19 cellular contexts compared by ENCODE assay signal in genomic region chr15:51405646-51406194, GRCh38.
DNase-seq lines count a peak whose midpoint lies in the region; ATAC-seq, FAIRE-seq and TF ChIP-seq lines count a peak whose summit lies in the region.
"Had no signal": no experiment of that assay in that cellular context is flagged by ENCODE, and none has a peak within 500 bp of the region (broad histone marks: within the 10 kb centered on the region; RNA-seq: fewer than 3 reads in every experiment).

No MANE protein-coding gene starts in this region.

- no peak overlapping the region for H3K56ac ChIP-seq in H9 (ENCODE audit: insufficient read length, low read depth, low read length)

- no peak overlapping the region for H3K27ac Mint-ChIP-seq in H9
- no peak overlapping the region for H3K27ac Mint-ChIP-seq in osteocyte (ENCODE audit: unreplicated experiment)

- H4K8ac ChIP-seq in H9 (replicated peaks; ENCODE audit: insufficient read length, low read depth, low read length) = no peak overlapping the region

- DNase-seq in H9 (peak; percentile 7), K562 (ENCODE audit: extremely low read depth in 1 of 4, low spot score in 3 of 4) (no peak), fibroblast of lung (ENCODE audit: low read depth in 2 of 2) (peak; percentile 10 to 30), osteocyte (ENCODE audit: extremely low spot score, unreplicated experiment) (peak; percentile 25), SK-N-DZ (ENCODE audit: low spot score) (no peak), iPS-NIHi11 (ENCODE audit: low spot score) (no peak)
- DNase-seq: ACHN, AML-193, Caco-2, EL, NCI-H1436, NCI-H2029 treated with DMSO at 0.1 percent for 48 hours, NCI-H774, Peyer's patch, SK-N-SH had no signal

- H2BK12ac ChIP-seq in H9 (ENCODE audit: insufficient read length, low read depth, low read length) = no peak overlapping the region

- CTCF ChIA-PET in K562 (lab: Yijun Ruan, JAX; ENCODE audit: low intra/inter-chr PET ratio) = no interaction called here

- no peaks in the 10 kb centered on the region for H3K79me1 ChIP-seq in H9 (ENCODE audit: insufficient read depth, low read depth, low read length, poor library complexity, severe bottlenecking)

- H3K4me2 ChIP-seq in H9 (ENCODE audit: insufficient read depth, insufficient read length, low read length) = no peak overlapping the region
- no peak overlapping the region for H3K4me2 ChIP-seq in K562 (ENCODE audit: insufficient read depth, low read length)
- H3K4me2 ChIP-seq in fibroblast of lung (ENCODE audit: extremely low read depth, insufficient read depth, low read length) = no peak overlapping the region
- H3K4me2 ChIP-seq: KMS-11, SK-N-SH had no signal

- no peak for TF ChIP-seq POLR2A in K562 (conservative IDR thresholded peaks at IDR 0.05)

- POLR2A ChIA-PET in K562 (lab: Yijun Ruan, JAX) = no interaction called here

- H3K36me3 Mint-ChIP-seq in H9 (ENCODE audit: insufficient read depth in 1 of 3, low read depth in 3 of 3) = no peaks in the 10 kb centered on the region
- no peaks in the 10 kb centered on the region for H3K36me3 Mint-ChIP-seq in osteocyte (ENCODE audit: unreplicated experiment)

- H3K36me3 ChIP-seq in K562 (ENCODE audit: control insufficient read depth, insufficient read depth, low read length) = no peaks in the 10 kb centered on the region
- no peaks in the 10 kb centered on the region for H3K36me3 ChIP-seq in fibroblast of lung (ENCODE audit: control insufficient read depth, insufficient read depth, low read length)
- H3K36me3 ChIP-seq: Peyer's patch had no signal

- H3K4me1 Mint-ChIP-seq in H9 (peaks cover 8 to 19% of the 10 kb centered on the region in 2 experiments), osteocyte (ENCODE audit: unreplicated experiment) (no peaks in the 10 kb centered on the region)

- H3K79me2 ChIP-seq in H9 (ENCODE audit: insufficient read depth, low read length) = no peaks in the 10 kb centered on the region
- H3K79me2 ChIP-seq in K562 (ENCODE audit: control insufficient read depth, insufficient read depth, low read length) = no peaks in the 10 kb centered on the region
- no peaks in the 10 kb centered on the region for H3K79me2 ChIP-seq in fibroblast of lung (ENCODE audit: control insufficient read depth, insufficient read depth, low read length)

- TF ChIP-seq EP300 in K562 (IDR thresholded peaks at IDR 0.05; ENCODE audit: low read length) = no peak

- H2BK15ac ChIP-seq in H9 (ENCODE audit: low read depth, low read length) = no peak overlapping the region

- peaks cover 4% of the 10 kb centered on the region; the same call in 1 of the 2 replicates for H3K27me3 Mint-ChIP-seq in H9 (ENCODE audit: low read depth)
- peaks cover 67% of the 10 kb centered on the region for H3K27me3 Mint-ChIP-seq in osteocyte (ENCODE audit: unreplicated experiment)

- H3K4me3 Mint-ChIP-seq in H9 (no peak overlapping the region), osteocyte (ENCODE audit: unreplicated experiment) (no peak overlapping the region)

- no peak overlapping the region for H2AK5ac ChIP-seq in H9 (ENCODE audit: insufficient read length, low read length)

- H4K5ac ChIP-seq in H9 (ENCODE audit: insufficient read length, low read depth, low read length) = no peak overlapping the region

- TF ChIP-seq RAD21 in K562 (CRISPR knock-in tag; conservative IDR thresholded peaks at IDR 0.05 in 1 of 2, IDR thresholded peaks at IDR 0.05 in 1 of 2) = no peak

- no peaks in the 10 kb centered on the region for H3K23me2 ChIP-seq in H9 (ENCODE audit: insufficient read length, low read depth, low read length, poor library complexity, severe bottlenecking)

- no peak for FAIRE-seq in K562 (lab: Jason Lieb, UNC)

- no peak for ATAC-seq in K562
- ATAC-seq in HG03571 (IDR thresholded peaks at IDR 0.05; ENCODE audit: unreplicated experiment) = no peak
- no peak for ATAC-seq in HG03439 (IDR thresholded peaks at IDR 0.05; ENCODE audit: unreplicated experiment)
- ATAC-seq: Right ventricle myocardium inferior had no signal

- H3K14ac ChIP-seq in H9 (ENCODE audit: insufficient read depth, low read length) = no peak overlapping the region

- no peaks in the 10 kb centered on the region for H3K9me3 Mint-ChIP-seq in H9
- H3K9me3 Mint-ChIP-seq in osteocyte (ENCODE audit: unreplicated experiment) = no peaks in the 10 kb centered on the region

- no CpG with 5 or more reads among the region's 7 CpGs for WGBS in H9 (ENCODE audit: extremely low coverage, insufficient read length, low lambda C conversion rate)
- WGBS in K562 (ENCODE audit: insufficient coverage, low coverage, missing lambda C conversion rate) = 6% methylated on average over 7 of the region's 7 CpGs

- no peaks in the 10 kb centered on the region for H4K20me1 ChIP-seq in H9 (ENCODE audit: control insufficient read depth, insufficient read depth, insufficient read length)
- H4K20me1 ChIP-seq in K562 (replicated peaks; ENCODE audit: control insufficient read depth, insufficient read depth, low read length) = no peaks in the 10 kb centered on the region
- no peaks in the 10 kb centered on the region for H4K20me1 ChIP-seq in fibroblast of lung (ENCODE audit: control insufficient read depth, extremely low read depth, insufficient read depth, low read length)

- H3K27ac ChIP-seq in H9 (ENCODE audit: insufficient read length, low read depth, low read length) = no peak overlapping the region
- H3K27ac ChIP-seq in K562 (ENCODE audit: extremely low read depth, low read depth, low read length) = no peak overlapping the region
- H3K27ac ChIP-seq in fibroblast of lung (ENCODE audit: insufficient read depth, low read length) = no peak overlapping the region
- H3K27ac ChIP-seq: KMS-11, Peyer's patch had no signal

- H2AFZ ChIP-seq in H9 (ENCODE audit: low read length) (no peak overlapping the region), K562 (ENCODE audit: low read depth, low read length) (no peak overlapping the region), fibroblast of lung (ENCODE audit: low read length) (no peak overlapping the region)

- no peak overlapping the region for H2BK20ac ChIP-seq in H9 (ENCODE audit: low read depth, low read length, poor library complexity, severe bottlenecking)

- H2BK5ac ChIP-seq in H9 (ENCODE audit: insufficient read length, low read length) = no peak overlapping the region

- H3K18ac ChIP-seq in H9 (ENCODE audit: insufficient read length, low read depth, low read length) = no peak overlapping the region

- H3K4ac ChIP-seq in H9 (ENCODE audit: low read depth, low read length) = no peak overlapping the region

- in situ Hi-C loops in K562 (cut with MboI) = no loop called here

- no peak overlapping the region for H2BK120ac ChIP-seq in H9 (ENCODE audit: low read depth, low read length, poor library complexity, severe bottlenecking)

- H3K4me1 ChIP-seq in H9 (ENCODE audit: insufficient read depth, low read length) = no peaks in the 10 kb centered on the region
- no peaks in the 10 kb centered on the region for H3K4me1 ChIP-seq in K562 (replicated peaks in 1 of 2; ENCODE audit: control insufficient read depth in 2 of 2, insufficient read depth in 2 of 2, low read length in 2 of 2)
- no peaks in the 10 kb centered on the region for H3K4me1 ChIP-seq in fibroblast of lung (ENCODE audit: control insufficient read depth, extremely low read depth, insufficient read depth, low read length)
- H3K4me1 ChIP-seq: Caco-2, Peyer's patch had no signal

- TF ChIP-seq CTCF in H9 (conservative IDR thresholded peaks at IDR 0.05) (no peak), K562 (IDR thresholded peaks at IDR 0.05 in 2 of 3, conservative IDR thresholded peaks at IDR 0.05 in 1 of 3; ENCODE audit: insufficient read depth in 2 of 3, low read depth in 1 of 3, low read length in 3 of 3) (no peak), fibroblast of lung (conservative IDR thresholded peaks at IDR 0.05 in 1 of 2, IDR thresholded peaks at IDR 0.05 in 1 of 2; ENCODE audit: low read depth in 1 of 2, low read length in 2 of 2) (no peak), osteocyte (IDR thresholded peaks at IDR 0.05) (no peak)

- H3K9me3 ChIP-seq in H9 (ENCODE audit: control insufficient read depth, low read depth, low read length) (no peaks in the 10 kb centered on the region), K562 (replicated peaks; ENCODE audit: control insufficient read depth, insufficient read depth, low read depth, low read length) (no peaks in the 10 kb centered on the region), fibroblast of lung (ENCODE audit: control insufficient read depth, insufficient read depth, low read depth, low read length) (no peaks in the 10 kb centered on the region)
- H3K9me3 ChIP-seq: Caco-2, Peyer's patch, SK-N-SH had no signal

- H3K27me3 ChIP-seq in H9 (ENCODE audit: insufficient read depth, low read length) = no peaks in the 10 kb centered on the region
- H3K27me3 ChIP-seq in K562 (ENCODE audit: control insufficient read depth in 2 of 2, insufficient read depth in 2 of 2, low read length in 2 of 2) = peaks cover 15 to 29% of the 10 kb centered on the region in 2 experiments
- H3K27me3 ChIP-seq in fibroblast of lung (ENCODE audit: control insufficient read depth, insufficient read depth, low read length) = no peaks in the 10 kb centered on the region
- H3K27me3 ChIP-seq: Peyer's patch had no signal

- no TSS peak for BruUV-seq in K562 (replicated peaks; lab: Mats Ljungman, UMichigan)

- H3K23ac ChIP-seq in H9 (ENCODE audit: insufficient read length, low read depth, low read length) = no peak overlapping the region

- H3K9ac ChIP-seq in H9 (ENCODE audit: extremely low read depth, insufficient read length, low read length) (no peak overlapping the region), K562 (ENCODE audit: insufficient read depth in 1 of 2, low read depth in 2 of 2, low read length in 2 of 2) (no peak overlapping the region), fibroblast of lung (ENCODE audit: insufficient read depth, low read length) (no peak overlapping the region)
- H3K9ac ChIP-seq: KMS-11, SK-N-SH had no signal

- H4K91ac ChIP-seq in H9 (ENCODE audit: insufficient read length, low read depth, low read length) = no peak overlapping the region

- no peak overlapping the region for H3T11ph ChIP-seq in H9 (ENCODE audit: low read length)

- intact Hi-C loops in K562 (cut with micrococcal nuclease) = no loop called here

- no peaks in the 10 kb centered on the region for H3K9me1 ChIP-seq in K562 (ENCODE audit: control insufficient read depth, insufficient read depth, low read length)

- no peak overlapping the region for H3K4me3 ChIP-seq in K562
- H3K4me3 ChIP-seq in fibroblast of lung (replicated peaks in 1 of 4; ENCODE audit: control extremely low read depth in 1 of 4, insufficient read depth in 1 of 4, low read depth in 3 of 4, low read length in 4 of 4) = no peak overlapping the region
- H3K4me3 ChIP-seq: Peyer's patch had no signal

TF ChIP-seq in K562, 482 proteins besides CTCF, POLR2A, EP300 and RAD21 (continues in another document):
- peak; percentile 65 for TF ChIP-seq CBX2 (IDR thresholded peaks at IDR 0.05; ENCODE audit: insufficient read depth, low read length, poor library complexity, severe bottlenecking)
- TF ChIP-seq MAFG (tag; conservative IDR thresholded peaks at IDR 0.05) = 0 out of 2 replicates have a peak, but pooled peaks have one; percentile 4

Comparison
In these comparisons a context has a peak if more than half of its experiments do, and no peak if none do; other contexts are left out.
1. DNase-seq: peak in H9 (single experiment), fibroblast of lung (2 of 2) and osteocyte (single experiment); none in K562 (0 of 4), SK-N-DZ (single experiment) and iPS-NIHi11 (single experiment).